9 cellular contexts compared by ENCODE assay signal in genomic region chr19:39502640-39503417, GRCh38. TPM values are rescaled to one million over a fixed set of nuclear protein-coding genes. Genes with fewer than 3 reads are reported as not detected.
DNase-seq lines count a peak whose midpoint lies in the region; ATAC-seq and TF ChIP-seq lines count a peak whose summit lies in the region.
"Had no signal": no experiment of that assay in that cellular context is flagged by ENCODE, and none has a peak within 500 bp of the region (broad histone marks: within the 10 kb centered on the region; RNA-seq: fewer than 3 reads in every experiment).

No MANE protein-coding gene starts in this region.

- peaks cover 42% of the 10 kb centered on the region for H3K4me1 Mint-ChIP-seq in activated CD8-positive, alpha-beta T cell treated with anti-CD3 and anti-CD28 coated beads, Interleukin-2, amount 10 ng/mL, durations not matched to agents 7 days and 5 days (ENCODE audit: low read depth)
- H3K4me1 Mint-ChIP-seq in natural killer cell = peaks cover 19 to 49% of the 10 kb centered on the region in 2 donors

- DNase-seq in ELR (ENCODE audit: low read depth) (peak; percentile 62), NCI-H1048 (lab: John Stamatoyannopoulos, UW) (peak; percentile 63), natural killer cell (peak; percentile 77), stomach (peak; percentile 62), DMS153 treated with DMSO at 0.1 percent for 48 hours (lab: John Stamatoyannopoulos, UW; ENCODE audit: unreplicated experiment) (no peak)
- DNase-seq in activated CD8-positive, alpha-beta T cell treated with anti-CD3 and anti-CD28 coated beads, Interleukin-2, amount 10 ng/mL, durations not matched to agents 7 days and 5 days = peak; percentile 78
- DNase-seq in effector memory CD4-positive, alpha-beta T cell = peak; percentile 59 to 66 (median 60)

- no peak overlapping the region for H3K4me3 ChIP-seq in effector memory CD4-positive, alpha-beta T cell (ENCODE audit: insufficient read depth, low read depth, low read length, poor library complexity, severe bottlenecking)
- H3K4me3 ChIP-seq in stomach = no peak overlapping the region

- no peak for TF ChIP-seq EP300 in stomach (IDR thresholded peaks at IDR 0.05)

- no peaks in the 10 kb centered on the region for H3K9me3 ChIP-seq in effector memory CD4-positive, alpha-beta T cell (ENCODE audit: control insufficient read depth, low read length)
- H3K9me3 ChIP-seq in stomach = peaks cover 0 to 5% (median 0%) of the 10 kb centered on the region in 4 donors

- ATAC-seq in activated CD8-positive, alpha-beta T cell treated with anti-CD3 and anti-CD28 coated beads, Interleukin-2, amount 10 ng/mL, durations not matched to agents 7 days and 5 days = peak; percentile 54
- ATAC-seq in natural killer cell (peak; percentile 84 to 93 (median 91)), GM21447 (IDR thresholded peaks at IDR 0.05; ENCODE audit: unreplicated experiment) (no peak)

- no peak for TF ChIP-seq POLR2A in stomach (IDR thresholded peaks at IDR 0.05)

- H3K27me3 ChIP-seq in effector memory CD4-positive, alpha-beta T cell (replicated peaks; ENCODE audit: control insufficient read depth, insufficient read depth, low read length, poor library complexity, severe bottlenecking) = peaks cover 43% of the 10 kb centered on the region
- H3K27me3 ChIP-seq in stomach = peaks cover 12 to 100% (median 83%) of the 10 kb centered on the region in 3 donors

- H3K27ac ChIP-seq in effector memory CD4-positive, alpha-beta T cell (ENCODE audit: insufficient read depth, low read length, poor library complexity, severe bottlenecking) = no peak overlapping the region
- H3K27ac ChIP-seq in stomach = no peak overlapping the region

- H3K4me3 Mint-ChIP-seq in activated CD8-positive, alpha-beta T cell treated with anti-CD3 and anti-CD28 coated beads, Interleukin-2, amount 10 ng/mL, durations not matched to agents 7 days and 5 days = no peak overlapping the region
- H3K4me3 Mint-ChIP-seq in natural killer cell = no peak overlapping the region

- peaks cover 2% of the 10 kb centered on the region for H3K36me3 Mint-ChIP-seq in activated CD8-positive, alpha-beta T cell treated with anti-CD3 and anti-CD28 coated beads, Interleukin-2, amount 10 ng/mL, durations not matched to agents 7 days and 5 days (ENCODE audit: low read depth)
- no peaks in the 10 kb centered on the region for H3K36me3 Mint-ChIP-seq in natural killer cell
- H3K36me3 Mint-ChIP-seq: IgD-negative memory B cell had no signal

- no peaks in the 10 kb centered on the region for H3K36me3 ChIP-seq in effector memory CD4-positive, alpha-beta T cell (ENCODE audit: control insufficient read depth, insufficient read depth, low read length)
- no peaks in the 10 kb centered on the region for H3K36me3 ChIP-seq in stomach

- CTCF ChIA-PET in activated CD8-positive, alpha-beta T cell treated with anti-CD3 and anti-CD28 coated beads, Interleukin-2, amount 10 ng/mL, durations not matched to agents 7 days and 5 days (lab: Charles Lee) = interaction anchor here (0.6 to 1.7 kb wide), 12 partner anchors 9 to 170 kb away, joined by 3 to 11 read pairs (median 5); partner anchors contain the start of genes EID2B, RPS16 and TIMM50

- POLR2A ChIA-PET in activated CD8-positive, alpha-beta T cell treated with anti-CD3 and anti-CD28 coated beads, Interleukin-2, amount 10 ng/mL, durations not matched to agents 7 days and 5 days (lab: Charles Lee) = interaction anchor here (0.8 to 1.2 kb wide), 2 partner anchors 12 to 67 kb away, joined by 3 read pairs; partner anchors contain the start of genes RPS16 and SELENOV

- peak; percentile 90 for TF ChIP-seq CTCF in natural killer cell (IDR thresholded peaks at IDR 0.05)
- TF ChIP-seq CTCF in stomach (IDR thresholded peaks at IDR 0.05) = peak in 5 of 7 experiments; percentile 6 to 88 (median 81)

- H3K27me3 Mint-ChIP-seq in activated CD8-positive, alpha-beta T cell treated with anti-CD3 and anti-CD28 coated beads, Interleukin-2, amount 10 ng/mL, durations not matched to agents 7 days and 5 days (ENCODE audit: low read depth) = peaks cover 59% of the 10 kb centered on the region
- peaks cover 60 to 64% of the 10 kb centered on the region in 2 donors for H3K27me3 Mint-ChIP-seq in natural killer cell (ENCODE audit: low read depth in 2 of 2)

- H3K9me3 Mint-ChIP-seq in activated CD8-positive, alpha-beta T cell treated with anti-CD3 and anti-CD28 coated beads, Interleukin-2, amount 10 ng/mL, durations not matched to agents 7 days and 5 days (ENCODE audit: insufficient read depth) = no peaks in the 10 kb centered on the region
- no peaks in the 10 kb centered on the region for H3K9me3 Mint-ChIP-seq in natural killer cell
- H3K9me3 Mint-ChIP-seq: IgD-negative memory B cell had no signal

- intact Hi-C loops in natural killer cell (cut with micrococcal nuclease) = no loop called here
- intact Hi-C loops in stomach (cut with DNase I; ENCODE audit: low total_unique reads) = no loop called here

- WGBS in stomach, 5 donors = 13 to 40% (median 17%) methylated on average over 19 to 69 of the region's 69 CpGs

- peaks cover 30% of the 10 kb centered on the region for H3K4me1 ChIP-seq in effector memory CD4-positive, alpha-beta T cell (ENCODE audit: control insufficient read depth, insufficient read depth, low read length, poor library complexity, severe bottlenecking)
- H3K4me1 ChIP-seq in stomach = peaks cover 27 to 36% (median 35%) of the 10 kb centered on the region in 4 donors

- H3K27ac Mint-ChIP-seq in activated CD8-positive, alpha-beta T cell treated with anti-CD3 and anti-CD28 coated beads, Interleukin-2, amount 10 ng/mL, durations not matched to agents 7 days and 5 days = peak overlapping the region; percentile 60
- peak overlapping the region in 1 of 2 donors; percentile 8 for H3K27ac Mint-ChIP-seq in natural killer cell

RNA-seq across cellular contexts. Expression of gene DLL3, which starts 4.1 kb away (rescaled TPM):
- total RNA-seq in activated CD8-positive, alpha-beta T cell treated with anti-CD3 and anti-CD28 coated beads, Interleukin-2, amount 10 ng/mL, durations not matched to agents 7 days and 5 days = under 1 TPM; 0.26 to 0.29 TPM
- total RNA-seq in natural killer cell = not detected
- total RNA-seq in stomach = not detected
- under 1 TPM in 1 of 3 donors, not detected in 2; 0.08 TPM for polyA plus RNA-seq in stomach

RNA-seq across cellular contexts. Expression of gene SELENOV, which starts 12.1 kb away (rescaled TPM):
- not detected for total RNA-seq in activated CD8-positive, alpha-beta T cell treated with anti-CD3 and anti-CD28 coated beads, Interleukin-2, amount 10 ng/mL, durations not matched to agents 7 days and 5 days
- total RNA-seq in natural killer cell (not detected), stomach (not detected)
- not detected for polyA plus RNA-seq in stomach
- polyA plus RNA-seq: IgD-negative memory B cell had no signal

RNA-seq across cellular contexts. Expression of gene TIMM50, which starts 22.2 kb away (rescaled TPM):
- 10 to 100 TPM; 56.1 to 65.9 TPM for total RNA-seq in activated CD8-positive, alpha-beta T cell treated with anti-CD3 and anti-CD28 coated beads, Interleukin-2, amount 10 ng/mL, durations not matched to agents 7 days and 5 days
- total RNA-seq in natural killer cell = 10 to 100 TPM; 50.1 to 67.2 (median 60.8) TPM
- 100 to 1,000 TPM in 1 of 5 donors, 10 to 100 TPM in 4; 35.0 to 106 (median 56.2) TPM for total RNA-seq in stomach
- 10 to 100 TPM; 36.5 to 51.2 (median 49.7) TPM for polyA plus RNA-seq in stomach

RNA-seq across cellular contexts. Expression of gene EID2B, which starts 29.8 kb away (rescaled TPM):
- 1 to 10 TPM; 4.1 to 4.3 TPM for total RNA-seq in activated CD8-positive, alpha-beta T cell treated with anti-CD3 and anti-CD28 coated beads, Interleukin-2, amount 10 ng/mL, durations not matched to agents 7 days and 5 days
- total RNA-seq in natural killer cell = 1 to 10 TPM; 4.6 to 6.7 (median 5.8) TPM
- total RNA-seq in stomach = 1 to 10 TPM in 3 of 5 donors, under 1 TPM in 1, not detected in 1; 0.58 to 5.7 (median 1.9) TPM
- polyA plus RNA-seq in stomach = 1 to 10 TPM; 1.2 to 1.9 (median 1.2) TPM

RNA-seq across cellular contexts. Expression of gene EID2, which starts 37.1 kb away (rescaled TPM):
- total RNA-seq in activated CD8-positive, alpha-beta T cell treated with anti-CD3 and anti-CD28 coated beads, Interleukin-2, amount 10 ng/mL, durations not matched to agents 7 days and 5 days = 10 to 100 TPM; 18.9 to 19.9 TPM
- total RNA-seq in natural killer cell (10 to 100 TPM; 11.9 to 19.9 (median 15.6) TPM), stomach (10 to 100 TPM in 1 of 5 donors, 1 to 10 TPM in 3, not detected in 1; 4.3 to 56.5 (median 6.1) TPM)
- 10 to 100 TPM in 2 of 3 donors, 1 to 10 TPM in 1; 8.7 to 12.5 (median 10.2) TPM for polyA plus RNA-seq in stomach
